ENCODE assay signal across 11 cellular contexts in the genomic region with DNA sequence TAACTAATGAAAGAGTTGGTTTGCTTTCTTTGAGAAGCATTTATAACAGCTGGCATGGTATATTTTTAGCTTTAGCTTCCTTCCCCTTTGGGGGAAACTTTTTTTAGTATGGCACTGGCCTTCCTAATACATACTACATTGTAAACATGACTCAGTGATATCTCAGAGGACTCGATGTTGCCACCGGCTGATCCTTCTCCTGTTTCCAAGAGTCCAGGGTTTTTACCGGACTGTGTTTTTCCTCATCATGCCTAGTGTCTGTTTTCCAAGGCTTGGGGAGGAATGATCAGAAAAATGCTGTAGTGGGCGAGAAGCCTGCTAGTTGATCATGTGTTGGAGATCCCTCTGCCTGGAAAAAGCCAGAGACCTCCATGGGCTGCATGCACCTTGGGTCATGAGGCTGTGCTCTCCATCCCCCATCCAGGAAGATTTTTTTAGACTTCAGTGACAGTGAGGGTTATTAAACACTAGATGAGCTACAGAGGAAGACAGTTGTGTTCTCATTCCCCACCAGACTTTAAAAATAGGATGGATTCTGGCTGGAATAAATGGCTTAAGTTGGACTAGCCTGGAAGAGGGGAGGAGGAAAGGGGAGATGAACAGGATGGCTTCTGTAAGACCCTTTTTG.
A peak's percentile ranks its signal among the peaks of the same experiment; 100 is the strongest.
DNase-seq lines count a peak whose midpoint lies in the region; ATAC-seq, FAIRE-seq and TF ChIP-seq lines count a peak whose summit lies in the region.
"Had no signal": no experiment of that assay in that cellular context is flagged by ENCODE, and none has a peak within 500 bp of the region (broad histone marks: within the 10 kb centered on the region; RNA-seq: fewer than 3 reads in every experiment).

No MANE protein-coding gene starts in this region.

- no peak for TF ChIP-seq EP300 in GM12878 (IDR thresholded peaks at IDR 0.05; ENCODE audit: borderline replicate concordance in 1 of 2, control insufficient read depth in 1 of 2, low read depth in 2 of 2, low read length in 2 of 2)

- TF ChIP-seq CTCF in GM12878 (IDR thresholded peaks at IDR 0.05 in 2 of 3, conservative IDR thresholded peaks at IDR 0.05 in 1 of 3; ENCODE audit: control insufficient read depth in 2 of 3, extremely low read depth in 1 of 3, insufficient read depth in 1 of 3, low read depth in 3 of 3, low read length in 3 of 3) (no peak), lower lobe of right lung (IDR thresholded peaks at IDR 0.05) (no peak), testis (IDR thresholded peaks at IDR 0.05) (no peak)

- H3K79me2 ChIP-seq in GM12878 (ENCODE audit: control insufficient read depth, insufficient read depth, low read length): no peaks in the 10 kb centered on the region

- RAD21 ChIA-PET in GM12878 (lab: Charles Lee; ENCODE audit: unreplicated experiment): interaction anchor here (0.9 kb wide), 1 partner anchor 19 kb away, joined by 4 read pairs; no protein-coding TSS in a partner anchor

- H3K9me3 Mint-ChIP-seq in IgD-negative memory B cell: no peaks in the 10 kb centered on the region
- peaks cover 2% of the 10 kb centered on the region for H3K9me3 Mint-ChIP-seq in activated CD8-positive, alpha-beta memory T cell treated with anti-CD3 and anti-CD28 coated beads, Interleukin-2, amount 10 ng/mL, durations not matched to agents 7 days and 5 days (ENCODE audit: low read depth)

- FAIRE-seq in GM12878 (lab: Jason Lieb, UNC): no peak
- FAIRE-seq: endometrium had no signal

- H3K27me3 ChIP-seq in GM12878 (replicated peaks in 1 of 2; ENCODE audit: control insufficient read depth in 2 of 2, insufficient read depth in 2 of 2, low read length in 1 of 2): no peaks in the 10 kb centered on the region
- no peaks in the 10 kb centered on the region for H3K27me3 ChIP-seq in lower lobe of right lung (ENCODE audit: low read depth)
- H3K27me3 ChIP-seq in testis: no peaks in the 10 kb centered on the region
- H3K27me3 ChIP-seq in HAP-1 (ENCODE audit: low read depth): no peaks in the 10 kb centered on the region

- peaks cover 1% of the 10 kb centered on the region for H3K36me3 Mint-ChIP-seq in IgD-negative memory B cell
- peaks cover 4% of the 10 kb centered on the region for H3K36me3 Mint-ChIP-seq in activated CD8-positive, alpha-beta memory T cell treated with anti-CD3 and anti-CD28 coated beads, Interleukin-2, amount 10 ng/mL, durations not matched to agents 7 days and 5 days

- H3K4me1 ChIP-seq in GM12878 (ENCODE audit: control insufficient read depth, insufficient read depth, low read length) (peaks cover 25% of the 10 kb centered on the region), lower lobe of right lung (peaks cover 29% of the 10 kb centered on the region), testis (peaks cover 20% of the 10 kb centered on the region), HAP-1 (no peaks in the 10 kb centered on the region)

- CTCF ChIA-PET in GM12878 (lab: Yijun Ruan, JAX): interaction anchor here (0.6 to 1.6 kb wide), 4 partner anchors 11 to 146 kb away, joined by 3 to 5 read pairs (median 4); partner anchors contain the start of gene SAMD4A
- CTCF ChIA-PET in activated CD8-positive, alpha-beta memory T cell treated with anti-CD3 and anti-CD28 coated beads, Interleukin-2, amount 10 ng/mL, durations not matched to agents 7 days and 5 days (lab: Charles Lee): interaction anchor here (1.0 to 2.2 kb wide), 3 partner anchors 12 to 148 kb away, joined by 3 to 7 read pairs (median 4); no protein-coding TSS in a partner anchor

- H3K27me3 Mint-ChIP-seq in IgD-negative memory B cell: no peaks in the 10 kb centered on the region
- H3K27me3 Mint-ChIP-seq in activated CD8-positive, alpha-beta memory T cell treated with anti-CD3 and anti-CD28 coated beads, Interleukin-2, amount 10 ng/mL, durations not matched to agents 7 days and 5 days: peaks cover 24% of the 10 kb centered on the region

- SMC1A ChIA-PET in GM12878 (lab: Charles Lee; ENCODE audit: uncharacterized antibody, unreplicated experiment): interaction anchor here (0.9 to 3.1 kb wide), 3 partner anchors 13 to 61 kb away, joined by 3 to 7 read pairs (median 4); no protein-coding TSS in a partner anchor

- peak overlapping the region; percentile 62 for H3K4me2 ChIP-seq in GM12878 (ENCODE audit: control insufficient read depth, insufficient read depth)

- intact Hi-C loops in GM12878 (cut with micrococcal nuclease; ENCODE audit: unreplicated experiment): no loop called here
- intact Hi-C loops in lower lobe of right lung (cut with DNase I): no loop called here
- intact Hi-C loops in testis (cut with DNase I; ENCODE audit: low total_unique reads): no loop called here

- peak overlapping the region; percentile 69 for H2AFZ ChIP-seq in GM12878 (ENCODE audit: control insufficient read depth, low read depth, low read length)

- no peaks in the 10 kb centered on the region for H4K20me1 ChIP-seq in GM12878 (ENCODE audit: control insufficient read depth, insufficient read depth)

- H3K9me3 ChIP-seq in GM12878 (replicated peaks; ENCODE audit: control insufficient read depth, insufficient read depth, low read length) (no peaks in the 10 kb centered on the region; the same call in 1 of the 3 replicates), lower lobe of right lung (no peaks in the 10 kb centered on the region), testis (no peaks in the 10 kb centered on the region), HAP-1 (no peaks in the 10 kb centered on the region)
- H3K9me3 ChIP-seq: mucosa of descending colon had no signal

- H3K4me3 ChIP-seq in GM12878 (0 out of 2 replicates have a peak overlapping the region, but pooled peaks have one; percentile 12), lower lobe of right lung (no peak overlapping the region), testis (no peak overlapping the region), HAP-1 (no peak overlapping the region)
- H3K4me3 ChIP-seq: mucosa of descending colon had no signal

- H3K4me1 Mint-ChIP-seq in IgD-negative memory B cell: peaks cover 21 to 28% (median 21%) of the 10 kb centered on the region in 3 donors
- H3K4me1 Mint-ChIP-seq in activated CD8-positive, alpha-beta memory T cell treated with anti-CD3 and anti-CD28 coated beads, Interleukin-2, amount 10 ng/mL, durations not matched to agents 7 days and 5 days: peaks cover 17% of the 10 kb centered on the region

- H3K4me3 Mint-ChIP-seq in IgD-negative memory B cell: peak overlapping the region; percentile 63 to 89 (median 70)
- H3K4me3 Mint-ChIP-seq in activated CD8-positive, alpha-beta memory T cell treated with anti-CD3 and anti-CD28 coated beads, Interleukin-2, amount 10 ng/mL, durations not matched to agents 7 days and 5 days: no peak overlapping the region

- DNase-seq in GM12878 (ENCODE audit: low read depth, low spot score) (no peak), lower lobe of right lung (no peak), testis (peak; percentile 25), HAP-1 (ENCODE audit: low spot score in 2 of 2) (no peak), mucosa of gallbladder (ENCODE audit: low spot score) (no peak)
- DNase-seq in stimulated activated CD4-positive, alpha-beta T cell treated with anti-CD3 and anti-CD28 coated beads, Interleukin-2, amount 100 ng/mL, for 48 hours: no peak
- DNase-seq in activated CD8-positive, alpha-beta memory T cell treated with anti-CD3 and anti-CD28 coated beads, Interleukin-2, amount 10 ng/mL, durations not matched to agents 7 days and 5 days: no peak
- DNase-seq: mucosa of descending colon, NCI-H1930 had no signal

- H3K27ac ChIP-seq in GM12878 (ENCODE audit: control insufficient read depth, insufficient read depth) (peak overlapping the region; percentile 11; the same call in 1 of the 2 replicates), lower lobe of right lung (peak overlapping the region; percentile 60), testis (peak overlapping the region; percentile 42 to 74)

- H3K9ac ChIP-seq in GM12878 (ENCODE audit: control insufficient read depth, insufficient read depth, low read length): no peak overlapping the region; the same call in 1 of the 2 replicates

- in situ Hi-C loops in GM12878 (cut with MboI): no loop called here
- in situ Hi-C loops in HAP-1 (cut with MboI; ENCODE audit: low sequenced_read_pairs): no loop called here

- WGBS in GM12878 (ENCODE audit: insufficient coverage, insufficient replicate concordance, low lambda C conversion rate, missing lambda C conversion rate): 19% methylated on average over 4 of the region's 4 CpGs
- 30 to 52% methylated on average over 4 of the region's 4 CpGs for WGBS in testis, 2 donors

- no peak for ATAC-seq in GM12878
- ATAC-seq in lower lobe of right lung: no peak
- no peak for ATAC-seq in activated CD8-positive, alpha-beta memory T cell treated with anti-CD3 and anti-CD28 coated beads, Interleukin-2, amount 10 ng/mL, durations not matched to agents 7 days and 5 days
- ATAC-seq: mucosa of descending colon had no signal

- peak overlapping the region; percentile 22 to 59 (median 28) for H3K27ac Mint-ChIP-seq in IgD-negative memory B cell
- no peak overlapping the region for H3K27ac Mint-ChIP-seq in activated CD8-positive, alpha-beta memory T cell treated with anti-CD3 and anti-CD28 coated beads, Interleukin-2, amount 10 ng/mL, durations not matched to agents 7 days and 5 days

- POLR2A ChIA-PET in GM12878 (lab: Charles Lee): no interaction called here

- BruUV-seq in GM12878 (replicated peaks; lab: Mats Ljungman, UMichigan): no TSS peak

- TF ChIP-seq POLR2A in GM12878 (IDR thresholded peaks at IDR 0.05; ENCODE audit: low read depth, low read length): no peak
- no peak for TF ChIP-seq POLR2A in testis (IDR thresholded peaks at IDR 0.05)

- no peak for TF ChIP-seq RAD21 in GM12878 (IDR thresholded peaks at IDR 0.05; ENCODE audit: insufficient read depth, low read depth, low read length)

- H3K36me3 ChIP-seq in GM12878 (ENCODE audit: control insufficient read depth in 2 of 2, insufficient read depth in 2 of 2, low read length in 1 of 2) (no peaks in the 10 kb centered on the region), lower lobe of right lung (no peaks in the 10 kb centered on the region), testis (ENCODE audit: low read depth, missing control alignments) (no peaks in the 10 kb centered on the region), HAP-1 (replicated peaks) (no peaks in the 10 kb centered on the region)
